8 cellular contexts compared by ENCODE assay signal in the genomic region with DNA sequence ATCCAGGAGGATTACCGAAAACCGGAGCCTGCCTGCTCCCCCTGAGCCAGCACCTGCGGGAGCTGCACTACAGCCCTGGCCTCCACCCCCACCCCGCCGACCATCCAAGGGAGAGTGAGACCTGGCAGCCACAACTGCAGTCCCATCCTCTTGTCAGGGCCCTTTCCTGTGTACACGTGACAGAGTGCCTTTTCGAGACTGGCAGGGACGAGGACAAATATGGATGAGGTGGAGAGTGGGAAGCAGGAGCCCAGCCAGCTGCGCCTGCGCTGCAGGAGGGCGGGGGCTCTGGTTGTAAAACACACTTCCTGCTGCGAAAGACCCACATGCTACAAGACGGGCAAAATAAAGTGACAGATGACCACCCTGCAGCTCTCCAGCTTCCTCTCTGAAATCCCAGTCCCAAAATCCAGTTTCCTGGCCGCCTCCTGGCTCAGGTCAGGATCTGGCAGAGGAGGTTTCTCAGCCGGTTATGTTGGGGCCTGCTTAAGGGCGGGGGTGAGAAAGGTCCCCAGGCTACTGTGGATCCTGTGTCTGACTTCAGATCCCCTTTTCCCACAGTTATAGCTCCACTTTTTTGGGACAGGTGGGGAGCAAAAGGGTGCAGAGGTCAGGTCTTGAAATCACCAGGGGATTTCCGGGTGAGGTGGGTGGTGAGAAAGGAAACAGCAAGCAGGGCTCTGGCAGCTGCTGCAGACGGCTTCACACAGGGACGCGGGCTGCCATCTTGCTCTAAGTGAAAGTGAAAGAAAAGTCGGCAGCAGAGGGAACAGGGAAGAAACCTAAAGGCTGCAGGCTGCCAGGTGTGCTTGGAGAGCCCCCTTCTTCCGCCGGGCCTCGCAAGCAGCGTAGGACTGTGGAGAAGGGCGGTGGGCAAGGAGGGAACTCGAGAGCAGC. TPM values are rescaled to one million over a fixed set of nuclear protein-coding genes. Genes with fewer than 3 reads are reported as not detected.
A peak's percentile ranks its signal among the peaks of the same experiment; 100 is the strongest.
DNase-seq lines count a peak whose midpoint lies in the region; ATAC-seq and TF ChIP-seq lines count a peak whose summit lies in the region.

A gene with protein sequence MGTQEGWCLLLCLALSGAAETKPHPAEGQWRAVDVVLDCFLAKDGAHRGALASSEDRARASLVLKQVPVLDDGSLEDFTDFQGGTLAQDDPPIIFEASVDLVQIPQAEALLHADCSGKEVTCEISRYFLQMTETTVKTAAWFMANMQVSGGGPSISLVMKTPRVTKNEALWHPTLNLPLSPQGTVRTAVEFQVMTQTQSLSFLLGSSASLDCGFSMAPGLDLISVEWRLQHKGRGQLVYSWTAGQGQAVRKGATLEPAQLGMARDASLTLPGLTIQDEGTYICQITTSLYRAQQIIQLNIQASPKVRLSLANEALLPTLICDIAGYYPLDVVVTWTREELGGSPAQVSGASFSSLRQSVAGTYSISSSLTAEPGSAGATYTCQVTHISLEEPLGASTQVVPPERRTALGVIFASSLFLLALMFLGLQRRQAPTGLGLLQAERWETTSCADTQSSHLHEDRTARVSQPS (plus strand): TSS at position 695 of the 897 bp plus-strand sequence. CDS start 207 bp downstream, outside the sequence.

- peaks cover 17 to 33% of the 10 kb centered on the region in 2 donors for H3K36me3 ChIP-seq in ascending aorta

- H3K4me3 ChIP-seq in ascending aorta: peak within 1 kb of the TSS; percentile 69 to 74
- H3K4me3 ChIP-seq in right cardiac atrium (ENCODE audit: low read length): peak within 1 kb of the TSS; percentile 57

- POLR2A ChIA-PET in HEK293T (lab: Yijun Ruan, JAX): interaction anchor here (0.9 to 2.8 kb wide), 8 partner anchors 10 to 125 kb away, joined by 3 to 17 read pairs (median 4); a partner anchor contains a TSS

- CTCF ChIA-PET in HEK293T (lab: Yijun Ruan, JAX): interaction anchor here (0.7 to 2.2 kb wide), 3 partner anchors 9 to 86 kb away, joined by 3 to 12 read pairs (median 4); no protein-coding TSS in a partner anchor

- 2% methylated on average over 27 of the region's 27 CpGs for WGBS in right cardiac atrium

- H3K4me1 ChIP-seq in ascending aorta: peaks cover 6 to 22% of the 10 kb centered on the region in 2 donors
- peaks cover 3% of the 10 kb centered on the region for H3K4me1 ChIP-seq in right cardiac atrium (ENCODE audit: control insufficient read depth, insufficient read depth, low read length)

- H3K27ac ChIP-seq in ascending aorta (peak within 1 kb of the TSS; percentile 90 to 95), right cardiac atrium (ENCODE audit: low read length) (peak within 1 kb of the TSS; percentile 99)

- TF ChIP-seq CTCF in ascending aorta (IDR thresholded peaks at IDR 0.05): no peak

- intact Hi-C loops in ascending aorta (cut with DNase I) (loop anchor here (1.0 to 5.0 kb wide), 3 partner anchors 19 to 129 kb away; no protein-coding TSS in a partner anchor), right cardiac atrium (cut with DNase I) (no loop called here)

- in situ Hi-C loops in G401 (cut with HindIII; ENCODE audit: low sequenced_read_pairs): no loop called here

- ATAC-seq in right cardiac atrium: peak; percentile 93 to 95

- H3K27me3 ChIP-seq in ascending aorta: no peaks in the 10 kb centered on the region
- no peaks in the 10 kb centered on the region for H3K27me3 ChIP-seq in right cardiac atrium (ENCODE audit: control insufficient read depth, insufficient read depth)

- H3K9me3 ChIP-seq in ascending aorta (no peaks in the 10 kb centered on the region), right cardiac atrium (ENCODE audit: control insufficient read depth, low read length) (no peaks in the 10 kb centered on the region)

- DNase-seq in G401 (ENCODE audit: low spot score) (peak; percentile 74), HEK293T (ENCODE audit: extremely low spot score) (peak; percentile 53), NCI-H1417 (lab: John Stamatoyannopoulos, UW) (peak; percentile 90 to 98 (median 93)), T-helper 2 cell (peak; percentile 62 to 91 (median 77)), ascending aorta (ENCODE audit: low spot score in 2 of 2) (peak; percentile 54 to 91), right cardiac atrium (peak; percentile 86 to 95 (median 94)), pulmonary artery endothelial cell (ENCODE audit: low read depth, low spot score) (peak; percentile 39), NCI-H1930 (lab: John Stamatoyannopoulos, UW) (no peak)

TF ChIP-seq in HEK293T, 16 proteins besides CTCF, POLR2A, EP300 and RAD21:
- TF ChIP-seq LEF1 (IDR thresholded peaks at IDR 0.05; ENCODE audit: borderline replicate concordance) (no peak), NFRKB (IDR thresholded peaks at IDR 0.05) (no peak), ELF4 (IDR thresholded peaks at IDR 0.05) (no peak), L3MBTL2 (conservative IDR thresholded peaks at IDR 0.05) (peak; percentile 82), FOXK2 (IDR thresholded peaks at IDR 0.05) (no peak), SUZ12 (IDR thresholded peaks at IDR 0.05) (no peak), HDGF (IDR thresholded peaks at IDR 0.05; ENCODE audit: borderline replicate concordance) (no peak)
- TF ChIP-seq, protein P1, sequence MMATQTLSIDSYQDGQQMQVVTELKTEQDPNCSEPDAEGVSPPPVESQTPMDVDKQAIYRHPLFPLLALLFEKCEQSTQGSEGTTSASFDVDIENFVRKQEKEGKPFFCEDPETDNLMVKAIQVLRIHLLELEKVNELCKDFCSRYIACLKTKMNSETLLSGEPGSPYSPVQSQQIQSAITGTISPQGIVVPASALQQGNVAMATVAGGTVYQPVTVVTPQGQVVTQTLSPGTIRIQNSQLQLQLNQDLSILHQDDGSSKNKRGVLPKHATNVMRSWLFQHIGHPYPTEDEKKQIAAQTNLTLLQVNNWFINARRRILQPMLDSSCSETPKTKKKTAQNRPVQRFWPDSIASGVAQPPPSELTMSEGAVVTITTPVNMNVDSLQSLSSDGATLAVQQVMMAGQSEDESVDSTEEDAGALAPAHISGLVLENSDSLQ (IDR thresholded peaks at IDR 0.05): peak; percentile 66

RNA-seq across cellular contexts. Expression of the gene that starts here (rescaled TPM):
- total RNA-seq in G401 (2014; rRNA removed; shearing (Covaris generic)): 0.25 TPM in 1 of 2 replicates, not detected in the other
- total RNA-seq in ascending aorta (16.8 TPM), right cardiac atrium (10 to 100 TPM; 14.2 to 19.5 (median 17.1) TPM), pulmonary artery endothelial cell (5.4 and 6.5 TPM in 2 replicates)
- 17.2 TPM for polyA plus RNA-seq in right cardiac atrium

Comparison
In these comparisons a context has a peak if more than half of its experiments do, and no peak if none do; other contexts are left out.
1. Peak in DNase-seq in G401; RNA of the gene not detected or under 1 TPM.
2. DNase-seq: peak in HEK293T (single experiment), NCI-H1417 (3 of 3), T-helper 2 cell (5 of 5), ascending aorta (2 of 2), right cardiac atrium (3 of 3) and pulmonary artery endothelial cell (single experiment); none in NCI-H1930 (0 of 2).